In the genomic region with DNA sequence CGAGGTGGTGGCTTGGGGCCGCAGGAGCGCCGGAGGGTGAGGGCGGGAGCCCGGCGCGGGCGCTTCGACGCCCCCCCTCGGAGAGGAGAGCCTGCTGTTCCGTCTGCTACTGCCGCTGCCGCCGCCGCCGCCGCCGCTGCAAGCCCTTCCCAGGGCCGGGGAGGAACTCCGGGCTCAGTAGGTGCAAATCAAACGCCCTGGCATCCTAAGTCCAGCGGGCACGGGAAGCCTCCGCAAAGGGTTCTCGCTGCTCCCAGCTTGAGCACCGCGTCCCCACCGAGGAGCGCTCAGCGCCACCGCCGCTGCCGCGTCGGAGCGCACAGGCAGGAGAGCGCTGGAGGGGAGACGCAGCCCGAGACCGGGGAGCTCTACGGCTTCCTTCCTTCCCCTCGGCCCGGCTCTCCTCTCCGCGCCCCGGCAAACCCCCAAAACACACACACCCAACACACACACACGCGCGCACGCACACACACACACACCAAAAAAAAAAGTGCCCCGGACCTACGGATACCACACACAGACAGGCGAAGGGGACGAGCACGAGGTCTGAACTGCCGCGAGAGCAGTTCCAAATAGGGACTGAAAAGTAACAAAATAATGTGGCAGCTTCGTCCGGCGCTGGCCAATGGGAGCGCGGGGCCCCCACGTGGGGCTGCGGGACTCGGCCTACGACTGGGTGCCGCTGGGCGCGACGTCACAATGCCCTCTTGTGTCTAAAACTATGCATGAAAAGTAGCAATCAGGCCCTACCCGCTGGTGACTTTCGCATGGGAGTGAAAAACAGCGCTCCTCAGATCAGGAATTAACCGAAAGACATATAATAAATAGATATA, we compare ENCODE assay signal across 8 cellular contexts. TPM values are rescaled to one million over a fixed set of nuclear protein-coding genes. Genes with fewer than 3 reads are reported as not detected.
DNase-seq lines count a peak whose midpoint lies in the region; ATAC-seq and TF ChIP-seq lines count a peak whose summit lies in the region.

A gene (minus strand): TSS at position 581 of the 833 bp plus-strand sequence. CDS start 1,119 bp downstream, outside the sequence.

- WGBS in right cardiac atrium: under 1% methylated on average over 76 of the region's 76 CpGs
- 0% methylated on average over 63 to 76 of the region's 76 CpGs for WGBS in aorta, 2 donors

- H3K4me3 ChIP-seq in ascending aorta (peak within 1 kb of the TSS; percentile 85 to 89), right cardiac atrium (ENCODE audit: low read length) (peak within 1 kb of the TSS; percentile 91), aorta (ENCODE audit: low read length in 2 of 2) (peak within 1 kb of the TSS; percentile 52 to 75)

- intact Hi-C loops in T-helper 2 cell treated with Interferon-gamma antibody and Interleukin-4, amounts not matched to agents 100 ng/mL and 5 ng/mL, for 36 hours (cut with micrococcal nuclease): loop anchor here (1.0 to 5.0 kb wide), 7 partner anchors 45 to 644 kb away; no protein-coding TSS in a partner anchor
- intact Hi-C loops in ascending aorta (cut with DNase I): loop anchor here (2.0 to 5.0 kb wide), 9 partner anchors 73 to 635 kb away; no protein-coding TSS in a partner anchor
- intact Hi-C loops in right cardiac atrium (cut with DNase I): loop anchor here in 2 of 4 donors (10.0 kb wide), 2 partner anchors 367 to 503 kb away; no protein-coding TSS in a partner anchor
- intact Hi-C loops in aorta (cut with DNase I): loop anchor here (2.0 to 10.0 kb wide), 4 partner anchors 303 to 520 kb away; no protein-coding TSS in a partner anchor

- H3K36me3 ChIP-seq in ascending aorta (peaks cover 0 to 3% of the 10 kb centered on the region in 2 donors), aorta (ENCODE audit: control insufficient read depth in 1 of 2, insufficient read depth in 2 of 2, low read length in 1 of 2) (no peaks in the 10 kb centered on the region)

- TF ChIP-seq CTCF in ascending aorta (IDR thresholded peaks at IDR 0.05): peak; percentile 36 to 48 (median 45)

- H3K9me3 ChIP-seq in ascending aorta (no peaks in the 10 kb centered on the region), right cardiac atrium (ENCODE audit: control insufficient read depth, low read length) (no peaks in the 10 kb centered on the region), aorta (ENCODE audit: control insufficient read depth, low read length) (no peaks in the 10 kb centered on the region)

- H3K27ac ChIP-seq in ascending aorta (peak within 1 kb of the TSS; percentile 92 to 94), right cardiac atrium (ENCODE audit: low read length) (peak within 1 kb of the TSS; percentile 86), aorta (ENCODE audit: low read depth in 1 of 2, low read length in 2 of 2) (peak within 1 kb of the TSS; percentile 78 to 88)

- peak; percentile 85 for TF ChIP-seq POLR2A in GM15510 (IDR thresholded peaks at IDR 0.05; ENCODE audit: borderline replicate concordance, extremely low read depth, insufficient read length)

- H3K4me1 ChIP-seq in ascending aorta (peaks cover 11 to 41% of the 10 kb centered on the region in 2 donors), right cardiac atrium (ENCODE audit: control insufficient read depth, insufficient read depth, low read length) (peaks cover 13% of the 10 kb centered on the region), aorta (ENCODE audit: control insufficient read depth in 1 of 2, insufficient read depth in 2 of 2, low read length in 2 of 2) (peaks cover 0 to 2% of the 10 kb centered on the region in 2 donors)

- DNase-seq in NCI-H187 (lab: John Stamatoyannopoulos, UW) (peak; percentile 84 to 95), ascending aorta (ENCODE audit: low spot score in 2 of 2) (peak; percentile 99 to 100), right cardiac atrium (peak; percentile 99 to 100 (median 99)), putamen (ENCODE audit: low spot score) (peak; percentile 97), aorta (peak; percentile 99)

- no peaks in the 10 kb centered on the region for H3K27me3 ChIP-seq in ascending aorta
- no peaks in the 10 kb centered on the region for H3K27me3 ChIP-seq in right cardiac atrium (ENCODE audit: control insufficient read depth, insufficient read depth)
- no peaks in the 10 kb centered on the region for H3K27me3 ChIP-seq in aorta (ENCODE audit: control insufficient read depth in 1 of 2, insufficient read depth in 2 of 2, low read length in 1 of 2)

- ATAC-seq in HG02938 (IDR thresholded peaks at IDR 0.05; ENCODE audit: unreplicated experiment): peak; percentile 55
- ATAC-seq in right cardiac atrium: peak; percentile 77 to 81
- peak; percentile 83 for ATAC-seq in aorta (ENCODE audit: low FRiP score)

RNA-seq across cellular contexts. Expression of the gene that starts here (rescaled TPM):
- total RNA-seq in T-helper 2 cell treated with Interferon-gamma antibody and Interleukin-4, amounts not matched to agents 100 ng/mL and 5 ng/mL, for 36 hours: 58.4 and 72.0 TPM in 2 replicates
- total RNA-seq in ascending aorta: 76.4 TPM
- 10 to 100 TPM; 20.6 to 35.4 (median 27.4) TPM for total RNA-seq in right cardiac atrium
- 10.7 TPM for polyA plus RNA-seq in right cardiac atrium
- total RNA-seq in aorta: 10 to 100 TPM; 43.0 to 89.9 TPM
- polyA plus RNA-seq in aorta: 10 to 100 TPM in 1 of 2 donors, 1 to 10 TPM in 1; 8.3 to 13.4 TPM

Comparison
In these comparisons a context has a peak if more than half of its experiments do, and no peak if none do; other contexts are left out.
1. Peak in every context shown above with its lines: DNase-seq, ATAC-seq, H3K4me3 ChIP-seq and H3K27ac ChIP-seq.